1 cellular context compared by ENCODE assay signal in the genomic region with DNA sequence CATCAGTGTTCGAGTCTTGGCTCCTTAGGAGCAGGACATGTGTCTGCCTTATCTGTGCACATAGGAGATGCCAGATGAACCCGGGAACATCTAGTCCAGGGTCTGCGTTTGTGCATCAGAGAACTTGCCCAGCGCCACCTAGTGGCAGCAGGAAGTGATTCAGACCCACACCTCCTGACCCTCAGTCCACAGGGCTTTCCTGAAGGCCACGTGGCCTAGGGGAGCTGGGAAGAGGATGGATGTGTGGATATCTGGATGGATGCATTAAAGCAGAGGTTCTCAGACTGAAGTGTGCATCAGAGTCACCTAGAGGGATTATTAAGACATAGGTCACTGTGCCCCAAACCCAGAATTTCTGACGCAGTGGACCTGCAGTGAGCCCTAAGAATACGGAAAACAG.
TF ChIP-seq lines count a peak whose summit lies in the region.

No MANE protein-coding gene starts in this region.

TF ChIP-seq in K562, 482 proteins besides CTCF, POLR2A, EP300 and RAD21 (continued from another document):
- TF ChIP-seq JUND (IDR thresholded peaks at IDR 0.05; ENCODE audit: borderline replicate concordance, low read depth, low read length) (no peak), JUND (tag; IDR thresholded peaks at IDR 0.05; ENCODE audit: borderline replicate concordance, low read depth, low read length) (peak; percentile 25; the same call in 1 of the 3 replicates), MAZ (CRISPR knock-in tag; conservative IDR thresholded peaks at IDR 0.05 in 1 of 2, IDR thresholded peaks at IDR 0.05 in 1 of 2) (peak in 1 of 2 experiments; percentile 13; a peak in 1 of 4 replicates), L3MBTL2 (IDR thresholded peaks at IDR 0.05) (peak; percentile 88), SAFB2 (IDR thresholded peaks at IDR 0.05; ENCODE audit: borderline replicate concordance, low read depth, low read length, severe bottlenecking) (no peak), SOX6 (IDR thresholded peaks at IDR 0.05) (no peak), SMARCA4 (IDR thresholded peaks at IDR 0.05) (no peak), NR2C1 (IDR thresholded peaks at IDR 0.05) (peak; percentile 49), NR2C1 (tag; IDR thresholded peaks at IDR 0.05) (no peak), ETV1 (tag; conservative IDR thresholded peaks at IDR 0.05; ENCODE audit: low read depth) (peak; percentile 90), EZH2 (IDR thresholded peaks at IDR 0.05; ENCODE audit: borderline replicate concordance, low read depth, low read length) (no peak), SIRT6 (IDR thresholded peaks at IDR 0.05; ENCODE audit: low read depth, low read length) (no peak), MAFG (tag; conservative IDR thresholded peaks at IDR 0.05) (no peak), NR2C2 (CRISPR knock-in tag; IDR thresholded peaks at IDR 0.05) (no peak), NR2C2 (tag; IDR thresholded peaks at IDR 0.05) (peak; percentile 53), ARID2 (IDR thresholded peaks at IDR 0.05) (no peak), ZNF3 (CRISPR knock-in tag; IDR thresholded peaks at IDR 0.05) (no peak)
- TF ChIP-seq, protein P1, sequence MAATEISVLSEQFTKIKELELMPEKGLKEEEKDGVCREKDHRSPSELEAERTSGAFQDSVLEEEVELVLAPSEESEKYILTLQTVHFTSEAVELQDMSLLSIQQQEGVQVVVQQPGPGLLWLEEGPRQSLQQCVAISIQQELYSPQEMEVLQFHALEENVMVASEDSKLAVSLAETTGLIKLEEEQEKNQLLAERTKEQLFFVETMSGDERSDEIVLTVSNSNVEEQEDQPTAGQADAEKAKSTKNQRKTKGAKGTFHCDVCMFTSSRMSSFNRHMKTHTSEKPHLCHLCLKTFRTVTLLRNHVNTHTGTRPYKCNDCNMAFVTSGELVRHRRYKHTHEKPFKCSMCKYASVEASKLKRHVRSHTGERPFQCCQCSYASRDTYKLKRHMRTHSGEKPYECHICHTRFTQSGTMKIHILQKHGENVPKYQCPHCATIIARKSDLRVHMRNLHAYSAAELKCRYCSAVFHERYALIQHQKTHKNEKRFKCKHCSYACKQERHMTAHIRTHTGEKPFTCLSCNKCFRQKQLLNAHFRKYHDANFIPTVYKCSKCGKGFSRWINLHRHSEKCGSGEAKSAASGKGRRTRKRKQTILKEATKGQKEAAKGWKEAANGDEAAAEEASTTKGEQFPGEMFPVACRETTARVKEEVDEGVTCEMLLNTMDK (IDR thresholded peaks at IDR 0.05; ENCODE audit: borderline replicate concordance, insufficient read depth, low read depth, low read length, poor library complexity, severe bottlenecking) = peak; percentile 44
- TF ChIP-seq, protein P2, sequence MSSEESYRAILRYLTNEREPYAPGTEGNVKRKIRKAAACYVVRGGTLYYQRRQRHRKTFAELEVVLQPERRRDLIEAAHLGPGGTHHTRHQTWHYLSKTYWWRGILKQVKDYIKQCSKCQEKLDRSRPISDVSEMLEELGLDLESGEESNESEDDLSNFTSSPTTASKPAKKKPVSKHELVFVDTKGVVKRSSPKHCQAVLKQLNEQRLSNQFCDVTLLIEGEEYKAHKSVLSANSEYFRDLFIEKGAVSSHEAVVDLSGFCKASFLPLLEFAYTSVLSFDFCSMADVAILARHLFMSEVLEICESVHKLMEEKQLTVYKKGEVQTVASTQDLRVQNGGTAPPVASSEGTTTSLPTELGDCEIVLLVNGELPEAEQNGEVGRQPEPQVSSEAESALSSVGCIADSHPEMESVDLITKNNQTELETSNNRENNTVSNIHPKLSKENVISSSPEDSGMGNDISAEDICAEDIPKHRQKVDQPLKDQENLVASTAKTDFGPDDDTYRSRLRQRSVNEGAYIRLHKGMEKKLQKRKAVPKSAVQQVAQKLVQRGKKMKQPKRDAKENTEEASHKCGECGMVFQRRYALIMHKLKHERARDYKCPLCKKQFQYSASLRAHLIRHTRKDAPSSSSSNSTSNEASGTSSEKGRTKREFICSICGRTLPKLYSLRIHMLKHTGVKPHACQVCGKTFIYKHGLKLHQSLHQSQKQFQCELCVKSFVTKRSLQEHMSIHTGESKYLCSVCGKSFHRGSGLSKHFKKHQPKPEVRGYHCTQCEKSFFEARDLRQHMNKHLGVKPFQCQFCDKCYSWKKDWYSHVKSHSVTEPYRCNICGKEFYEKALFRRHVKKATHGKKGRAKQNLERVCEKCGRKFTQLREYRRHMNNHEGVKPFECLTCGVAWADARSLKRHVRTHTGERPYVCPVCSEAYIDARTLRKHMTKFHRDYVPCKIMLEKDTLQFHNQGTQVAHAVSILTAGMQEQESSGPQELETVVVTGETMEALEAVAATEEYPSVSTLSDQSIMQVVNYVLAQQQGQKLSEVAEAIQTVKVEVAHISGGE (CRISPR knock-in tag; IDR thresholded peaks at IDR 0.05) = no peak
- TF ChIP-seq, protein P3, sequence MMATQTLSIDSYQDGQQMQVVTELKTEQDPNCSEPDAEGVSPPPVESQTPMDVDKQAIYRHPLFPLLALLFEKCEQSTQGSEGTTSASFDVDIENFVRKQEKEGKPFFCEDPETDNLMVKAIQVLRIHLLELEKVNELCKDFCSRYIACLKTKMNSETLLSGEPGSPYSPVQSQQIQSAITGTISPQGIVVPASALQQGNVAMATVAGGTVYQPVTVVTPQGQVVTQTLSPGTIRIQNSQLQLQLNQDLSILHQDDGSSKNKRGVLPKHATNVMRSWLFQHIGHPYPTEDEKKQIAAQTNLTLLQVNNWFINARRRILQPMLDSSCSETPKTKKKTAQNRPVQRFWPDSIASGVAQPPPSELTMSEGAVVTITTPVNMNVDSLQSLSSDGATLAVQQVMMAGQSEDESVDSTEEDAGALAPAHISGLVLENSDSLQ (IDR thresholded peaks at IDR 0.05) = no peak
- TF ChIP-seq, protein P4, sequence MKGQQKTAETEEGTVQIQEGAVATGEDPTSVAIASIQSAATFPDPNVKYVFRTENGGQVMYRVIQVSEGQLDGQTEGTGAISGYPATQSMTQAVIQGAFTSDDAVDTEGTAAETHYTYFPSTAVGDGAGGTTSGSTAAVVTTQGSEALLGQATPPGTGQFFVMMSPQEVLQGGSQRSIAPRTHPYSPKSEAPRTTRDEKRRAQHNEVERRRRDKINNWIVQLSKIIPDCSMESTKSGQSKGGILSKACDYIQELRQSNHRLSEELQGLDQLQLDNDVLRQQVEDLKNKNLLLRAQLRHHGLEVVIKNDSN (CRISPR knock-in tag; IDR thresholded peaks at IDR 0.05) = peak; percentile 81
- TF ChIP-seq, protein P5, sequence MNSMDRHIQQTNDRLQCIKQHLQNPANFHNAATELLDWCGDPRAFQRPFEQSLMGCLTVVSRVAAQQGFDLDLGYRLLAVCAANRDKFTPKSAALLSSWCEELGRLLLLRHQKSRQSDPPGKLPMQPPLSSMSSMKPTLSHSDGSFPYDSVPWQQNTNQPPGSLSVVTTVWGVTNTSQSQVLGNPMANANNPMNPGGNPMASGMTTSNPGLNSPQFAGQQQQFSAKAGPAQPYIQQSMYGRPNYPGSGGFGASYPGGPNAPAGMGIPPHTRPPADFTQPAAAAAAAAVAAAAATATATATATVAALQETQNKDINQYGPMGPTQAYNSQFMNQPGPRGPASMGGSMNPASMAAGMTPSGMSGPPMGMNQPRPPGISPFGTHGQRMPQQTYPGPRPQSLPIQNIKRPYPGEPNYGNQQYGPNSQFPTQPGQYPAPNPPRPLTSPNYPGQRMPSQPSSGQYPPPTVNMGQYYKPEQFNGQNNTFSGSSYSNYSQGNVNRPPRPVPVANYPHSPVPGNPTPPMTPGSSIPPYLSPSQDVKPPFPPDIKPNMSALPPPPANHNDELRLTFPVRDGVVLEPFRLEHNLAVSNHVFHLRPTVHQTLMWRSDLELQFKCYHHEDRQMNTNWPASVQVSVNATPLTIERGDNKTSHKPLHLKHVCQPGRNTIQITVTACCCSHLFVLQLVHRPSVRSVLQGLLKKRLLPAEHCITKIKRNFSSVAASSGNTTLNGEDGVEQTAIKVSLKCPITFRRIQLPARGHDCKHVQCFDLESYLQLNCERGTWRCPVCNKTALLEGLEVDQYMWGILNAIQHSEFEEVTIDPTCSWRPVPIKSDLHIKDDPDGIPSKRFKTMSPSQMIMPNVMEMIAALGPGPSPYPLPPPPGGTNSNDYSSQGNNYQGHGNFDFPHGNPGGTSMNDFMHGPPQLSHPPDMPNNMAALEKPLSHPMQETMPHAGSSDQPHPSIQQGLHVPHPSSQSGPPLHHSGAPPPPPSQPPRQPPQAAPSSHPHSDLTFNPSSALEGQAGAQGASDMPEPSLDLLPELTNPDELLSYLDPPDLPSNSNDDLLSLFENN (IDR thresholded peaks at IDR 0.05; ENCODE audit: low read depth in 2 of 2, low read length in 2 of 2) = no peak
- TF ChIP-seq, protein P6, sequence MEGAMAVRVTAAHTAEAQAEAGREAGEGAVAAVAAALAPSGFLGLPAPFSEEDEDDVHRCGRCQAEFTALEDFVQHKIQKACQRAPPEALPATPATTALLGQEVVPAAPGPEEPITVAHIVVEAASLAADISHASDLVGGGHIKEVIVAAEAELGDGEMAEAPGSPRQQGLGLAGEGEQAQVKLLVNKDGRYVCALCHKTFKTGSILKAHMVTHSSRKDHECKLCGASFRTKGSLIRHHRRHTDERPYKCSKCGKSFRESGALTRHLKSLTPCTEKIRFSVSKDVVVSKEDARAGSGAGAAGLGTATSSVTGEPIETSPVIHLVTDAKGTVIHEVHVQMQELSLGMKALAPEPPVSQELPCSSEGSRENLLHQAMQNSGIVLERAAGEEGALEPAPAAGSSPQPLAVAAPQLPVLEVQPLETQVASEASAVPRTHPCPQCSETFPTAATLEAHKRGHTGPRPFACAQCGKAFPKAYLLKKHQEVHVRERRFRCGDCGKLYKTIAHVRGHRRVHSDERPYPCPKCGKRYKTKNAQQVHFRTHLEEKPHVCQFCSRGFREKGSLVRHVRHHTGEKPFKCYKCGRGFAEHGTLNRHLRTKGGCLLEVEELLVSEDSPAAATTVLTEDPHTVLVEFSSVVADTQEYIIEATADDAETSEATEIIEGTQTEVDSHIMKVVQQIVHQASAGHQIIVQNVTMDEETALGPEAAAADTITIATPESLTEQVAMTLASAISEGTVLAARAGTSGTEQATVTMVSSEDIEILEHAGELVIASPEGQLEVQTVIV (CRISPR knock-in tag; IDR thresholded peaks at IDR 0.05; ENCODE audit: borderline replicate concordance) = no peak
TF ChIP-seq in K562: peak in this region for 32.
